In genomic region chr14:31128601-31129526, GRCh38 we compare ENCODE assay signal across 1 cellular context.
A peak's percentile ranks its signal among the peaks of the same experiment; 100 is the strongest.
TF ChIP-seq lines count a peak whose summit lies in the region.

No MANE protein-coding gene starts in this region.

TF ChIP-seq in HepG2, 621 proteins besides CTCF, POLR2A, EP300 and RAD21 (continued from another document):
- TF ChIP-seq ZNF282 (IDR thresholded peaks at IDR 0.05; ENCODE audit: partially characterized antibody) (peak; percentile 79), SMAD9 (CRISPR knock-in tag; IDR thresholded peaks at IDR 0.05) (no peak), YY1 (IDR thresholded peaks at IDR 0.05; ENCODE audit: insufficient read depth, insufficient replicate concordance, low read depth, low read length) (no peak), ZNF17 (CRISPR knock-in tag; IDR thresholded peaks at IDR 0.05) (no peak), ZNF605 (CRISPR knock-in tag; IDR thresholded peaks at IDR 0.05) (0 out of 2 replicates have a peak, but pooled peaks have one; percentile 70), MEIS2 (CRISPR knock-in tag; IDR thresholded peaks at IDR 0.05) (no peak), PRPF4 (IDR thresholded peaks at IDR 0.05; ENCODE audit: low read depth, low read length, poor library complexity, severe bottlenecking) (peak; percentile 13), HOXD1 (CRISPR knock-in tag; IDR thresholded peaks at IDR 0.05) (no peak), SP4 (CRISPR knock-in tag; IDR thresholded peaks at IDR 0.05) (no peak), ZNF343 (CRISPR knock-in tag; IDR thresholded peaks at IDR 0.05) (no peak), ZNF30 (CRISPR knock-in tag; IDR thresholded peaks at IDR 0.05) (0 out of 2 replicates have a peak, but pooled peaks have one; percentile 7), ZNF224 (CRISPR knock-in tag; IDR thresholded peaks at IDR 0.05) (peak; percentile 61; the same call in 1 of the 2 replicates), ZNF841 (CRISPR knock-in tag; IDR thresholded peaks at IDR 0.05; ENCODE audit: borderline replicate concordance) (0 out of 2 replicates have a peak, but pooled peaks have one; percentile 21), ZNF790 (CRISPR knock-in tag; IDR thresholded peaks at IDR 0.05; ENCODE audit: borderline replicate concordance) (no peak), JUN (CRISPR knock-in tag; IDR thresholded peaks at IDR 0.05) (no peak), MED8 (CRISPR knock-in tag; IDR thresholded peaks at IDR 0.05; ENCODE audit: insufficient replicate concordance) (no peak), RBM22 (optimal IDR thresholded peaks at IDR 0.05; ENCODE audit: low read length) (peak; percentile 97), HOMEZ (CRISPR knock-in tag; IDR thresholded peaks at IDR 0.05; ENCODE audit: low read depth) (no peak), ZNF782 (CRISPR knock-in tag; IDR thresholded peaks at IDR 0.05; ENCODE audit: borderline replicate concordance) (no peak), ZEB1 (IDR thresholded peaks at IDR 0.05; ENCODE audit: insufficient replicate concordance, low read depth) (no peak), POLR2G (IDR thresholded peaks at IDR 0.05; ENCODE audit: low read depth, low read length) (peak; percentile 34; the same call in 1 of the 2 replicates), ZBTB42 (CRISPR knock-in tag; IDR thresholded peaks at IDR 0.05) (no peak), KDM5B (CRISPR knock-in tag; IDR thresholded peaks at IDR 0.05; ENCODE audit: borderline replicate concordance) (0 out of 2 replicates have a peak, but pooled peaks have one; percentile 29), ZXDC (CRISPR knock-in tag; IDR thresholded peaks at IDR 0.05) (no peak), ZBTB2 (CRISPR knock-in tag; IDR thresholded peaks at IDR 0.05; ENCODE audit: low read depth) (peak; percentile 23; the same call in 1 of the 2 replicates), MAFK (conservative IDR thresholded peaks at IDR 0.05 in 1 of 2, IDR thresholded peaks at IDR 0.05 in 1 of 2; ENCODE audit: low read length in 2 of 2) (peak in 1 of 2 experiments; percentile 9; a peak in 1 of 4 replicates), ZNF607 (CRISPR knock-in tag; IDR thresholded peaks at IDR 0.05; ENCODE audit: borderline replicate concordance) (no peak), TSC22D2 (CRISPR knock-in tag; IDR thresholded peaks at IDR 0.05; ENCODE audit: borderline replicate concordance) (no peak), HNF4A (CRISPR knock-in tag; IDR thresholded peaks at IDR 0.05) (no peak), KLF15 (CRISPR knock-in tag; IDR thresholded peaks at IDR 0.05; ENCODE audit: borderline replicate concordance) (no peak), ZNF564 (CRISPR knock-in tag; IDR thresholded peaks at IDR 0.05) (no peak)
